Comparison of ENCODE assay signal across 8 cellular contexts in the genomic region with DNA sequence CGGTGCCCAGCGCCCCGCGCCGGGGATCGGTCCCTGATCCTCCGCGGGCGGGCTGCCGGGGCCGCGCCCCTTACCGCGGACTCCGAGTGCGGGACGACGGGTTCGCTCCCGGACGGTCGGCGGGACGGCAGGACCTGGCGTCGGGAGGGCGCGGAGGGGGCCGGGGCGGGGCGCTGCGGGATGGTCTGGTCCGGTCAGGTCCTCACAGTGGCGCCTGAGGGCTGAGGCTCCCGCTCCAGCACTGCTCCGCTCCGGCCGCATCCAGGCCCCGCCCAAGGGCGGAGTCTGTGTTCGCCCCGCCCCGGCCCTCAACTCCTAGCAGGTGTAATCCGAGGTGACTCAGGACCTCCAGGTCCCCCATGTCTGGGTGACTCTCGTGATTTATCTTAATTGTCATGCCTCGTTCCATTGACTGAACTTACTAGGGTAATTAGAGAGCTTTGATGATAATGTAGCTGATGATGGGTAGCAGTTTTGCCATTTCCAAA. TPM values are rescaled to one million over a fixed set of nuclear protein-coding genes. Genes with fewer than 3 reads are reported as not detected.
A peak's percentile ranks its signal among the peaks of the same experiment; 100 is the strongest.
DNase-seq lines count a peak whose midpoint lies in the region; ATAC-seq, FAIRE-seq and TF ChIP-seq lines count a peak whose summit lies in the region.

TSS of gene RAB3B (minus strand) at position 223 of the 488 bp plus-strand sequence. CDS start 13,583 bp downstream, outside the sequence.

- H3K36me3 ChIP-seq in mucosa of descending colon (ENCODE audit: low read depth): no peaks in the 10 kb centered on the region

- H3K4me3 ChIP-seq in mucosa of descending colon: peak within 1 kb of the TSS; percentile 4

- CTCF ChIA-PET in activated CD8-positive, alpha-beta T cell treated with anti-CD3 and anti-CD28 coated beads for 36 hours (lab: Charles Lee): interaction anchor here (1.4 to 1.5 kb wide), 2 partner anchors 11 to 94 kb away, joined by 4 read pairs; no protein-coding TSS in a partner anchor

- intact Hi-C loops in activated CD8-positive, alpha-beta T cell treated with anti-CD3 and anti-CD28 coated beads for 36 hours (cut with micrococcal nuclease): no loop called here
- intact Hi-C loops in mucosa of descending colon (cut with DNase I, micrococcal nuclease): no loop called here

- no peak for FAIRE-seq in GM12892 (lab: Jason Lieb, UNC)

- H3K4me3 Mint-ChIP-seq in activated CD8-positive, alpha-beta T cell treated with anti-CD3 and anti-CD28 coated beads for 36 hours: peak within 1 kb of the TSS; percentile 68
- H3K4me3 Mint-ChIP-seq in effector memory CD8-positive, alpha-beta T cell: peak within 1 kb of the TSS; percentile 82

- ATAC-seq in HG02943 (IDR thresholded peaks at IDR 0.05; ENCODE audit: low read depth, unreplicated experiment): peak; percentile 73
- ATAC-seq in activated CD8-positive, alpha-beta T cell treated with anti-CD3 and anti-CD28 coated beads for 36 hours: peak; percentile 100
- ATAC-seq in effector memory CD8-positive, alpha-beta T cell (replicated peaks): peak; percentile 87
- ATAC-seq in mucosa of descending colon: peak; percentile 96

- no peak for TF ChIP-seq CTCF in activated CD8-positive, alpha-beta T cell treated with anti-CD3 and anti-CD28 coated beads for 36 hours (IDR thresholded peaks at IDR 0.05)
- no peak for TF ChIP-seq CTCF in mucosa of descending colon (IDR thresholded peaks at IDR 0.05)

- peaks cover 30% of the 10 kb centered on the region for H3K27me3 Mint-ChIP-seq in activated CD8-positive, alpha-beta T cell treated with anti-CD3 and anti-CD28 coated beads for 36 hours
- peaks cover 26 to 38% of the 10 kb centered on the region in 2 donors for H3K27me3 Mint-ChIP-seq in effector memory CD8-positive, alpha-beta T cell

- no peaks in the 10 kb centered on the region for H3K4me1 ChIP-seq in mucosa of descending colon (ENCODE audit: low read depth)

- no peaks in the 10 kb centered on the region for H3K36me3 Mint-ChIP-seq in activated CD8-positive, alpha-beta T cell treated with anti-CD3 and anti-CD28 coated beads for 36 hours (ENCODE audit: low read depth)
- H3K36me3 Mint-ChIP-seq in effector memory CD8-positive, alpha-beta T cell (ENCODE audit: insufficient read depth): no peaks in the 10 kb centered on the region

- H3K27ac Mint-ChIP-seq in activated CD8-positive, alpha-beta T cell treated with anti-CD3 and anti-CD28 coated beads for 36 hours: no peak within 1 kb of the TSS
- H3K27ac Mint-ChIP-seq in effector memory CD8-positive, alpha-beta T cell: peak within 1 kb of the TSS; percentile 53 to 60

- H3K9me3 Mint-ChIP-seq in activated CD8-positive, alpha-beta T cell treated with anti-CD3 and anti-CD28 coated beads for 36 hours: no peaks in the 10 kb centered on the region
- H3K9me3 Mint-ChIP-seq in effector memory CD8-positive, alpha-beta T cell: no peaks in the 10 kb centered on the region

- peak; percentile 64 for DNase-seq in GM12892 (ENCODE audit: insufficient read length)
- peak; percentile 87 for DNase-seq in NCI-H345 (lab: John Stamatoyannopoulos, UW)
- DNase-seq in activated CD8-positive, alpha-beta T cell treated with anti-CD3 and anti-CD28 coated beads for 36 hours: peak; percentile 88
- DNase-seq in effector memory CD8-positive, alpha-beta T cell: peak; percentile 54 to 62 (median 62)
- peak; percentile 78 to 85 (median 84) for DNase-seq in mucosa of descending colon
- DNase-seq in stimulated activated CD8-positive, alpha-beta memory T cell treated with anti-CD3 and anti-CD28 coated beads, Interleukin-4, amount 100 ng/mL, for 48 hours: peak; percentile 91
- DNase-seq in NCI-H446 treated with DMSO at 0.1 percent for 48 hours (lab: John Stamatoyannopoulos, UW): no peak

- peaks cover 7% of the 10 kb centered on the region for H3K4me1 Mint-ChIP-seq in activated CD8-positive, alpha-beta T cell treated with anti-CD3 and anti-CD28 coated beads for 36 hours (ENCODE audit: low read depth)
- peaks cover 17% of the 10 kb centered on the region in 2 donors for H3K4me1 Mint-ChIP-seq in effector memory CD8-positive, alpha-beta T cell (ENCODE audit: low read depth in 2 of 2)

- TF ChIP-seq POLR2A in GM12892 (IDR thresholded peaks at IDR 0.05; ENCODE audit: low read depth, low read length): no peak

- POLR2A ChIA-PET in activated CD8-positive, alpha-beta T cell treated with anti-CD3 and anti-CD28 coated beads for 36 hours (lab: Charles Lee): interaction anchor here (1.0 kb wide), 1 partner anchor 61 kb away, joined by 5 read pairs; no protein-coding TSS in a partner anchor

- H3K9me3 ChIP-seq in mucosa of descending colon: no peaks in the 10 kb centered on the region

RNA-seq across cellular contexts. Expression of gene RAB3B, which starts in this region (rescaled TPM):
- 0.04 TPM for polyA plus RNA-seq in GM12892 (2012; ENCODE audit: missing spikeins)
- total RNA-seq in activated CD8-positive, alpha-beta T cell treated with anti-CD3 and anti-CD28 coated beads for 36 hours: under 1 TPM; 0.11 to 0.13 TPM
- total RNA-seq in mucosa of descending colon: 1 to 10 TPM; 3.5 to 5.6 (median 3.6) TPM

Comparison
In these comparisons a context has a peak if more than half of its experiments do, and no peak if none do; other contexts are left out.
1. Peak in DNase-seq and ATAC-seq in activated CD8-positive, alpha-beta T cell treated with anti-CD3 and anti-CD28 coated beads for 36 hours; RNA of the gene not detected or under 1 TPM.